In the genomic region with DNA sequence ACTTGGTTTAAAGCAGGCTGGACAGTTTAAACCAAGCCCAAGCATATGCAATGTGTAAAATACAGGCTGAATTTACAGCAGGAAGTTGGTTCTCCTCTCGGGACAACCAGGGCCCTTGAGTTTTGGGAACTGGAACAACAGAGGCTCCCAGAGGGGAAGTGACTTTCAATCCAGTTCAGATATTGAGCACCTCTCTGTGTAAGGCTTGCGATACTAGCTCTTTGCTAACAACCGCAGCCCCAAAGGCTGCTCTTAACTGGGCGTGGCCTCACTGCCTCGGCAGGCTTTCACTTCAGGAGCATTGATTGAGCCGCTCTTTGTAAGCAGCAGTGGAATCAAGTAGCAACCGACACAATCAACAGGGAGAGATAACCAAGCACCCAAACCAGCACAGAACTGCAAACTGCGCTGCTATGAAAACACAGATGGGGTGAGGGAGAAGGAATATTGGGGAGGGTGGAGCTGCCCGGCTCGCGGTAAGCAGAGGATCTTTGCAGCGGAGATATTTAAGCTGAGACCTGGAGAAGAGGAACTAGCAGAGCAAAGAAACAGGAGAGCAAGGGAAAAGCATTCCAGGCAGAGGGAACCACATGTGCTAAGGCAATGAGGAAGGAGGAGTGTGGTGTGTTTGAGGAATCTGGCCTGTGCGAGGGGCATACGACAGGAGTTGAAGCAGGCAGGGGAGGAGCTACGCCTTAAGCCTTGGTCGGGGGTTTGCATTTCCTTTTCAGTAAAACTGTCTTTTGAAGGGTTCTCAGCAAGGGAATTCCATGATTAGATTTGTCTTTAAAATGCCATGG, we compare ENCODE assay signal across 8 cellular contexts. TPM values are rescaled to one million over a fixed set of nuclear protein-coding genes. Genes with fewer than 3 reads are reported as not detected.
A peak's percentile ranks its signal among the peaks of the same experiment; 100 is the strongest.
DNase-seq lines count a peak whose midpoint lies in the region; ATAC-seq lines count a peak whose summit lies in the region.

No MANE protein-coding gene starts in this region.

- H3K4me1 Mint-ChIP-seq in activated CD4-positive, alpha-beta T cell treated with anti-CD3 and anti-CD28 coated beads for 36 hours: peaks cover 7% of the 10 kb centered on the region
- H3K4me1 Mint-ChIP-seq in effector memory CD8-positive, alpha-beta T cell (ENCODE audit: low read depth in 2 of 2): peaks cover 18% of the 10 kb centered on the region in 2 donors
- H3K4me1 Mint-ChIP-seq in stimulated activated naive B cell treated with anti-CD40 and anti-IgM and Interleukin-4, amounts not matched to agents 10 μg/mL and 1 μg/mL and 100 μg/mL, for 72 hours: peaks cover 6 to 18% of the 10 kb centered on the region in 2 donors

- DNase-seq in DMS153 (lab: John Stamatoyannopoulos, UW) (peak; percentile 30), DMS153 treated with DMSO at 0.1 percent for 48 hours (lab: John Stamatoyannopoulos, UW; ENCODE audit: unreplicated experiment) (no peak), NCI-H2107 (lab: John Stamatoyannopoulos, UW) (peak; percentile 87), mucosa of gallbladder (ENCODE audit: low spot score) (peak; percentile 72)
- DNase-seq in activated CD4-positive, alpha-beta T cell treated with anti-CD3 and anti-CD28 coated beads for 36 hours: peak; percentile 84
- peak; percentile 53 to 59 (median 54) for DNase-seq in effector memory CD8-positive, alpha-beta T cell
- peak; percentile 37 for DNase-seq in stimulated activated naive B cell treated with anti-CD40 and anti-IgM and Interleukin-4, amounts not matched to agents 10 μg/mL and 1 μg/mL and 100 μg/mL, for 72 hours

- no peaks in the 10 kb centered on the region for H3K9me3 Mint-ChIP-seq in activated CD4-positive, alpha-beta T cell treated with anti-CD3 and anti-CD28 coated beads for 36 hours (ENCODE audit: low read depth)
- H3K9me3 Mint-ChIP-seq in effector memory CD8-positive, alpha-beta T cell: no peaks in the 10 kb centered on the region
- no peaks in the 10 kb centered on the region for H3K9me3 Mint-ChIP-seq in stimulated activated naive B cell treated with anti-CD40 and anti-IgM and Interleukin-4, amounts not matched to agents 10 μg/mL and 1 μg/mL and 100 μg/mL, for 72 hours

- ATAC-seq in HG02840 (IDR thresholded peaks at IDR 0.05; ENCODE audit: low FRiP score, unreplicated experiment): peak; percentile 90
- peak; percentile 93 for ATAC-seq in activated CD4-positive, alpha-beta T cell treated with anti-CD3 and anti-CD28 coated beads for 36 hours
- ATAC-seq in effector memory CD8-positive, alpha-beta T cell (replicated peaks): peak; percentile 97
- ATAC-seq in stimulated activated naive B cell treated with anti-CD40 and anti-IgM and Interleukin-4, amounts not matched to agents 10 μg/mL and 1 μg/mL and 100 μg/mL, for 72 hours (replicated peaks): peak; percentile 93 to 94

- H3K4me3 Mint-ChIP-seq in activated CD4-positive, alpha-beta T cell treated with anti-CD3 and anti-CD28 coated beads for 36 hours: no peak overlapping the region
- no peak overlapping the region for H3K4me3 Mint-ChIP-seq in effector memory CD8-positive, alpha-beta T cell
- no peak overlapping the region for H3K4me3 Mint-ChIP-seq in stimulated activated naive B cell treated with anti-CD40 and anti-IgM and Interleukin-4, amounts not matched to agents 10 μg/mL and 1 μg/mL and 100 μg/mL, for 72 hours

- no peaks in the 10 kb centered on the region for H3K36me3 Mint-ChIP-seq in activated CD4-positive, alpha-beta T cell treated with anti-CD3 and anti-CD28 coated beads for 36 hours (ENCODE audit: low read depth)
- no peaks in the 10 kb centered on the region for H3K36me3 Mint-ChIP-seq in effector memory CD8-positive, alpha-beta T cell (ENCODE audit: insufficient read depth)
- peaks cover 0 to 4% of the 10 kb centered on the region in 2 donors for H3K36me3 Mint-ChIP-seq in stimulated activated naive B cell treated with anti-CD40 and anti-IgM and Interleukin-4, amounts not matched to agents 10 μg/mL and 1 μg/mL and 100 μg/mL, for 72 hours

- CTCF ChIA-PET in activated CD4-positive, alpha-beta T cell treated with anti-CD3 and anti-CD28 coated beads for 36 hours (lab: Charles Lee): interaction anchor here (0.6 to 5.8 kb wide), 11 partner anchors 8 to 1735 kb away, joined by 3 to 76 read pairs (median 7); no protein-coding TSS in a partner anchor

- intact Hi-C loops in activated CD4-positive, alpha-beta T cell treated with anti-CD3 and anti-CD28 coated beads for 36 hours (cut with DNase I, micrococcal nuclease): loop anchor here (1.0 to 2.0 kb wide), 2 partner anchors 15 to 17 kb away; no protein-coding TSS in a partner anchor

- POLR2A ChIA-PET in activated CD4-positive, alpha-beta T cell treated with anti-CD3 and anti-CD28 coated beads for 36 hours (lab: Charles Lee): interaction anchor here (0.6 to 4.8 kb wide), 8 partner anchors 9 to 156 kb away, joined by 3 to 41 read pairs (median 4); a partner anchor contains a TSS

- H3K27ac Mint-ChIP-seq in activated CD4-positive, alpha-beta T cell treated with anti-CD3 and anti-CD28 coated beads for 36 hours: no peak overlapping the region
- no peak overlapping the region for H3K27ac Mint-ChIP-seq in effector memory CD8-positive, alpha-beta T cell
- no peak overlapping the region for H3K27ac Mint-ChIP-seq in stimulated activated naive B cell treated with anti-CD40 and anti-IgM and Interleukin-4, amounts not matched to agents 10 μg/mL and 1 μg/mL and 100 μg/mL, for 72 hours

- H3K27me3 Mint-ChIP-seq in activated CD4-positive, alpha-beta T cell treated with anti-CD3 and anti-CD28 coated beads for 36 hours: no peaks in the 10 kb centered on the region
- H3K27me3 Mint-ChIP-seq in effector memory CD8-positive, alpha-beta T cell: no peaks in the 10 kb centered on the region
- H3K27me3 Mint-ChIP-seq in stimulated activated naive B cell treated with anti-CD40 and anti-IgM and Interleukin-4, amounts not matched to agents 10 μg/mL and 1 μg/mL and 100 μg/mL, for 72 hours: no peaks in the 10 kb centered on the region

RNA-seq across cellular contexts. Expression of a gene that starts 17.3 kb away (rescaled TPM):
- total RNA-seq in activated CD4-positive, alpha-beta T cell treated with anti-CD3 and anti-CD28 coated beads for 36 hours: 100 to 1,000 TPM in 1 of 2 experiments, 10 to 100 TPM in 1; 99.7 to 104 TPM
- 63.8 TPM for total RNA-seq in mucosa of gallbladder
